ENCODE assay signal across 25 cellular contexts in the genomic region with DNA sequence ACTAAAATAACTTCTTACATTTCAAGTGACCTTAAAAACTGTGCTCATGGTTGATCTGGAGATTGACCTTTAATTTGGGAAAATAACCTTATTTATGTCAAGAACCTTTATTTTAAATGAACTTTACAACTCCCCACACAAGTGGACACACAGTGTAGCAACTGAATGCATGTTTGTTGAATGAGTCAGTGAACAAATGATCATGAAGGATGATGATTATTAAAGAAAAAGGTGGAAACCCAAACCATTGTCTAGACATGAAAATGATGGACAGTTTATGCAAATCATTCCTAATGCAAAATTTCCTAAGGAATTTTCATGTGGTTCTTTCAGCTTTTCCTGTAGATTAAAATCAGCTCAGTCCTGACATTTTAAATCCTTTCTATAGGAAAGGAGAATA.
"Had no signal": no experiment of that assay in that cellular context is flagged by ENCODE, and none has a peak within 500 bp of the region (broad histone marks: within the 10 kb centered on the region; RNA-seq: fewer than 3 reads in every experiment).

No MANE protein-coding gene starts in this region.

- H3K9me3 Mint-ChIP-seq: activated B cell treated with CpG ODN at 0.5 μM for 24 hours; activated CD8-positive, alpha-beta T cell treated with anti-CD3 and anti-CD28 coated beads for 36 hours; activated naive CD4-positive, alpha-beta T cell treated with anti-CD3 and anti-CD28 coated beads, Interleukin-2, amount 50 U/mL, for 24 hours; activated T-cell treated with anti-CD3 and anti-CD28 coated beads, Interleukin-2, amount 50 U/mL, for 4 hours; activated T-helper 17 cell treated with anti-CD3 and anti-CD28 coated beads, Interleukin-2, amount 50 U/mL, for 72 hours; mesothelial cell of epicardium; neural progenitor cell; T-helper 2 cell treated with Interferon-gamma antibody and Interleukin-4, amounts not matched to agents 5 μg/mL and 100 μg/mL, for 36 hours had no signal

- H3K4me1 ChIP-seq: body of pancreas, neural progenitor cell, parathyroid adenoma, psoas muscle, suprapubic skin, tibial artery had no signal

- H3K9ac ChIP-seq: neural progenitor cell, parathyroid adenoma had no signal

- H3K27ac ChIP-seq: body of pancreas, heart right ventricle, neural progenitor cell, parathyroid adenoma, psoas muscle, spleen, suprapubic skin, tibial artery had no signal

- H3K79me2 ChIP-seq: parathyroid adenoma had no signal

- DNase-seq: activated B cell treated with CpG ODN at 0.5 μM for 24 hours; activated CD4-positive, alpha-beta T cell treated with anti-CD3 and anti-CD28 coated beads, Interleukin-2, amount 50 U/mL, for 1 hour; activated CD8-positive, alpha-beta T cell treated with anti-CD3 and anti-CD28 coated beads for 36 hours; activated naive CD8-positive, alpha-beta T cell treated with anti-CD3 and anti-CD28 coated beads, Interleukin-2, amount 50 U/mL, for 24 hours; activated T-cell treated with anti-CD3 and anti-CD28 coated beads, Interleukin-2, amount 50 U/mL, for 4 hours; body of pancreas; caudate nucleus; dermis blood vessel endothelial cell; effector CD4-positive, alpha-beta T cell; heart right ventricle; left cardiac atrium; naive thymus-derived CD8-positive, alpha-beta T cell; occipital lobe; psoas muscle; spleen; stimulated activated naive CD4-positive, alpha-beta T cell; T-helper 1 cell; tibial artery had no signal

- H3K27ac Mint-ChIP-seq: activated B cell treated with CpG ODN at 0.5 μM for 24 hours; activated CD8-positive, alpha-beta T cell treated with anti-CD3 and anti-CD28 coated beads for 36 hours; activated naive CD4-positive, alpha-beta T cell treated with anti-CD3 and anti-CD28 coated beads, Interleukin-2, amount 50 U/mL, for 24 hours; activated naive CD8-positive, alpha-beta T cell treated with anti-CD3 and anti-CD28 coated beads, Interleukin-2, amount 50 U/mL, for 24 hours; activated T-helper 17 cell treated with anti-CD3 and anti-CD28 coated beads, Interleukin-2, amount 50 U/mL, for 72 hours; mesothelial cell of epicardium; naive thymus-derived CD8-positive, alpha-beta T cell; neural progenitor cell; T-helper 2 cell treated with Interferon-gamma antibody and Interleukin-4, amounts not matched to agents 5 μg/mL and 100 μg/mL, for 36 hours had no signal

- H3K36me3 Mint-ChIP-seq: activated naive CD4-positive, alpha-beta T cell treated with anti-CD3 and anti-CD28 coated beads, Interleukin-2, amount 50 U/mL, for 24 hours; mesothelial cell of epicardium; naive thymus-derived CD8-positive, alpha-beta T cell; neural progenitor cell had no signal

- H3K36me3 ChIP-seq: heart right ventricle, neural progenitor cell, spleen, suprapubic skin, tibial artery had no signal

- ATAC-seq: activated CD8-positive, alpha-beta T cell treated with anti-CD3 and anti-CD28 coated beads for 36 hours; activated naive CD8-positive, alpha-beta T cell treated with anti-CD3 and anti-CD28 coated beads, Interleukin-2, amount 50 U/mL, for 24 hours; activated T-cell treated with anti-CD3 and anti-CD28 coated beads, Interleukin-2, amount 50 U/mL, for 4 hours; activated T-helper 17 cell treated with anti-CD3 and anti-CD28 coated beads, Interleukin-2, amount 50 U/mL, for 72 hours; body of pancreas; heart right ventricle; left cardiac atrium; naive thymus-derived CD8-positive, alpha-beta T cell; psoas muscle had no signal

- H3K4me3 Mint-ChIP-seq: activated B cell treated with CpG ODN at 0.5 μM for 24 hours; activated CD8-positive, alpha-beta T cell treated with anti-CD3 and anti-CD28 coated beads for 36 hours; activated naive CD4-positive, alpha-beta T cell treated with anti-CD3 and anti-CD28 coated beads, Interleukin-2, amount 50 U/mL, for 24 hours; activated naive CD8-positive, alpha-beta T cell treated with anti-CD3 and anti-CD28 coated beads, Interleukin-2, amount 50 U/mL, for 24 hours; activated T-cell treated with anti-CD3 and anti-CD28 coated beads, Interleukin-2, amount 50 U/mL, for 4 hours; activated T-helper 17 cell treated with anti-CD3 and anti-CD28 coated beads, Interleukin-2, amount 50 U/mL, for 72 hours; mesothelial cell of epicardium; naive thymus-derived CD8-positive, alpha-beta T cell; neural progenitor cell; T-helper 2 cell treated with Interferon-gamma antibody and Interleukin-4, amounts not matched to agents 5 μg/mL and 100 μg/mL, for 36 hours had no signal

- H3K27me3 Mint-ChIP-seq: activated CD8-positive, alpha-beta T cell treated with anti-CD3 and anti-CD28 coated beads for 36 hours; activated naive CD4-positive, alpha-beta T cell treated with anti-CD3 and anti-CD28 coated beads, Interleukin-2, amount 50 U/mL, for 24 hours; activated naive CD8-positive, alpha-beta T cell treated with anti-CD3 and anti-CD28 coated beads, Interleukin-2, amount 50 U/mL, for 24 hours had no signal

- H3K4me3 ChIP-seq: body of pancreas, heart right ventricle, neural progenitor cell, psoas muscle, spleen, suprapubic skin, tibial artery had no signal

- H3K4me2 ChIP-seq: neural progenitor cell had no signal

- H3K27me3 ChIP-seq: body of pancreas, neural progenitor cell, tibial artery had no signal

- H3K9me3 ChIP-seq: body of pancreas, psoas muscle, spleen, suprapubic skin, tibial artery had no signal

- H2AFZ ChIP-seq: neural progenitor cell, parathyroid adenoma had no signal

- H3K4me1 Mint-ChIP-seq: activated B cell treated with CpG ODN at 0.5 μM for 24 hours; activated naive CD4-positive, alpha-beta T cell treated with anti-CD3 and anti-CD28 coated beads, Interleukin-2, amount 50 U/mL, for 24 hours; activated naive CD8-positive, alpha-beta T cell treated with anti-CD3 and anti-CD28 coated beads, Interleukin-2, amount 50 U/mL, for 24 hours; activated T-helper 17 cell treated with anti-CD3 and anti-CD28 coated beads, Interleukin-2, amount 50 U/mL, for 72 hours; naive thymus-derived CD8-positive, alpha-beta T cell; neural progenitor cell had no signal
